ENCODE assay signal across 8 cellular contexts in the genomic region with DNA sequence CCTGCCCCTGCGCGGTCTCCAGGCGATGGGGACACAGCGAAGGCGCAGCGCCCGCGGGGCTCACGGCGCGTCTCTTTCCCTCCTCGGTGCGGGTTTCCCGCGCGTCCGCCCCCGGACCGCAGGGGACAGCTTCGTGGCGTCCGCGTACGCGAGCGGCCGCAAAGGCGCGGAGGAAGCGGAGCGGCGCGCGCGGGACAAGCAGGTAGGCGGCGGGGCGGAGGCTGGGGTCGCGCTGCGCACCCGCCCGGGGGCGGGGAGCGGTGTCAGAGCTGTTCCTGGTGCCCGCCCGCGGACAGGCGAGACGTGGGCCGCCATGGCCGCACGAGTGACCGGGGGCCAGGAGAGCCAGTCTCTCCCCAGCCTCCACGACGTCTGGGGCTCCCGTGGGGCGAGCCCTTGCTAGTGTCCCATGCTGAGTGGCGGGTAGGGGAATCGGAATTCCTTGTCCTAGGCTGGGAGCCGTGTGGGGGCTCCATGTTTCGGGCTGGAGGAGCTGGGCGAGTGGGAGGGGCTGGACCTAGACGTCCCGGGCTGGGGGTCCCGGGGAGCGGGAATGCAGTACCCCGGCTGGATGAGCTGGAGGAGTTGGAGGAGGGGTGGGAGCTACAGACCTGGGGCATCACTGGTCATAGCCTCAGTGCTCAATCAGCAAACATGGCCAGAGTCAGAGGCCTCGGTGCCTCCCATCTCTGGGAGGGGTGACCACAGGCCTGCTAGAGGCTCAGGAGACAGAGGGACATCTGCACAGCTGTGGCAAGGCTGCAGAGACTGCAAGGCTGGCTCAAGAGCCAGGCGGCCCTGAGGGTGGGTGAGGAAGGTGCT. TPM values are rescaled to one million over a fixed set of nuclear protein-coding genes. Genes with fewer than 3 reads are reported as not detected.
DNase-seq lines count a peak whose midpoint lies in the region; ATAC-seq, FAIRE-seq and TF ChIP-seq lines count a peak whose summit lies in the region.

No MANE protein-coding gene starts in this region.

- ATAC-seq in HG02973 (IDR thresholded peaks at IDR 0.05; ENCODE audit: unreplicated experiment), result no peak

- peak overlapping the region; percentile 56 for H3K4me3 Mint-ChIP-seq in activated CD4-positive, alpha-beta T cell treated with anti-CD3 and anti-CD28 coated beads, Interleukin-2, amount 10 ng/mL, durations not matched to agents 24 days and 14 days
- H3K4me3 Mint-ChIP-seq in activated naive CD4-positive, alpha-beta T cell treated with anti-CD3 and anti-CD28 coated beads, Interleukin-2, amount 50 U/mL, for 24 hours, result peak overlapping the region; percentile 55

- no peaks in the 10 kb centered on the region for H3K9me3 Mint-ChIP-seq in activated CD4-positive, alpha-beta T cell treated with anti-CD3 and anti-CD28 coated beads, Interleukin-2, amount 10 ng/mL, durations not matched to agents 24 days and 14 days
- no peaks in the 10 kb centered on the region for H3K9me3 Mint-ChIP-seq in activated naive CD4-positive, alpha-beta T cell treated with anti-CD3 and anti-CD28 coated beads, Interleukin-2, amount 50 U/mL, for 24 hours

- H3K4me3 ChIP-seq in kidney (ENCODE audit: low read length in 2 of 2) (peak overlapping the region in 1 of 2 donors; percentile 20), stomach (peak overlapping the region; percentile 47 to 67 (median 52))

- peaks cover 6% of the 10 kb centered on the region for H3K4me1 Mint-ChIP-seq in activated CD4-positive, alpha-beta T cell treated with anti-CD3 and anti-CD28 coated beads, Interleukin-2, amount 10 ng/mL, durations not matched to agents 24 days and 14 days
- peaks cover 14% of the 10 kb centered on the region for H3K4me1 Mint-ChIP-seq in activated naive CD4-positive, alpha-beta T cell treated with anti-CD3 and anti-CD28 coated beads, Interleukin-2, amount 50 U/mL, for 24 hours

- intact Hi-C loops in activated CD4-positive, alpha-beta T cell treated with anti-CD3 and anti-CD28 coated beads, Interleukin-2, amount 10 ng/mL, durations not matched to agents 24 days and 14 days (cut with micrococcal nuclease), result loop anchor here (5.0 kb wide), 2 partner anchors 47 to 98 kb away; no protein-coding TSS in a partner anchor
- intact Hi-C loops in kidney (cut with DNase I), result no loop called here
- intact Hi-C loops in stomach (cut with DNase I; ENCODE audit: low total_unique reads), result no loop called here

- H3K9me3 ChIP-seq in kidney (ENCODE audit: control insufficient read depth in 1 of 2, low read length in 2 of 2) (no peaks in the 10 kb centered on the region), stomach (no peaks in the 10 kb centered on the region)

- H3K27me3 Mint-ChIP-seq in activated CD4-positive, alpha-beta T cell treated with anti-CD3 and anti-CD28 coated beads, Interleukin-2, amount 10 ng/mL, durations not matched to agents 24 days and 14 days, result peaks cover 35% of the 10 kb centered on the region
- H3K27me3 Mint-ChIP-seq in activated naive CD4-positive, alpha-beta T cell treated with anti-CD3 and anti-CD28 coated beads, Interleukin-2, amount 50 U/mL, for 24 hours, result peaks cover 27% of the 10 kb centered on the region

- H3K27ac Mint-ChIP-seq in activated CD4-positive, alpha-beta T cell treated with anti-CD3 and anti-CD28 coated beads, Interleukin-2, amount 10 ng/mL, durations not matched to agents 24 days and 14 days, result no peak overlapping the region
- H3K27ac Mint-ChIP-seq in activated naive CD4-positive, alpha-beta T cell treated with anti-CD3 and anti-CD28 coated beads, Interleukin-2, amount 50 U/mL, for 24 hours, result no peak overlapping the region

- FAIRE-seq in kidney (lab: Jason Lieb, UNC), result no peak

- TF ChIP-seq POLR2A in stomach (IDR thresholded peaks at IDR 0.05), result no peak

- no peak overlapping the region for H3K27ac ChIP-seq in kidney (ENCODE audit: low read depth in 2 of 2, low read length in 2 of 2)
- H3K27ac ChIP-seq in stomach, result peak overlapping the region in 1 of 5 donors; percentile 34

- H3K9ac ChIP-seq in kidney (ENCODE audit: low read length in 2 of 2), result no peak overlapping the region

- TF ChIP-seq EP300 in stomach (IDR thresholded peaks at IDR 0.05), result no peak

- H3K36me3 Mint-ChIP-seq in activated CD4-positive, alpha-beta T cell treated with anti-CD3 and anti-CD28 coated beads, Interleukin-2, amount 10 ng/mL, durations not matched to agents 24 days and 14 days (ENCODE audit: low read depth), result no peaks in the 10 kb centered on the region
- no peaks in the 10 kb centered on the region for H3K36me3 Mint-ChIP-seq in activated naive CD4-positive, alpha-beta T cell treated with anti-CD3 and anti-CD28 coated beads, Interleukin-2, amount 50 U/mL, for 24 hours

- no peak for TF ChIP-seq CTCF in kidney (IDR thresholded peaks at IDR 0.05; ENCODE audit: borderline replicate concordance, extremely low read depth, insufficient read depth)
- no peak for TF ChIP-seq CTCF in stomach (IDR thresholded peaks at IDR 0.05)

- H3K36me3 ChIP-seq in kidney (ENCODE audit: control insufficient read depth in 1 of 2, insufficient read depth in 2 of 2, low read length in 2 of 2) (no peaks in the 10 kb centered on the region), stomach (no peaks in the 10 kb centered on the region)

- H3K27me3 ChIP-seq in stomach, result peaks cover 0 to 87% (median 38%) of the 10 kb centered on the region in 3 donors

- DNase-seq in activated CD4-positive, alpha-beta T cell treated with anti-CD3 and anti-CD28 coated beads, Interleukin-2, amount 10 ng/mL, durations not matched to agents 24 days and 14 days, result peak; percentile 66
- DNase-seq in activated CD4-positive, alpha-beta T cell treated with anti-CD3 and anti-CD28 coated beads for 48 hours, result no peak
- peak; percentile 77 for DNase-seq in kidney
- no peak for DNase-seq in stomach
- DNase-seq in NCI-H82 (lab: John Stamatoyannopoulos, UW), result no peak
- no peak for DNase-seq in SW 1271 (lab: John Stamatoyannopoulos, UW)

- 8 to 19% (median 12%) methylated on average over 19 to 70 of the region's 70 CpGs for WGBS in stomach, 5 donors

- H3K4me1 ChIP-seq in kidney (ENCODE audit: control insufficient read depth in 1 of 2, insufficient read depth in 1 of 2, low read depth in 1 of 2, low read length in 2 of 2), result peaks cover 0 to 18% of the 10 kb centered on the region in 2 donors
- H3K4me1 ChIP-seq in stomach, result peaks cover 22 to 49% (median 47%) of the 10 kb centered on the region in 4 donors

RNA-seq across cellular contexts. Expression of a gene that starts 1.0 kb away (rescaled TPM):
- total RNA-seq in activated CD4-positive, alpha-beta T cell treated with anti-CD3 and anti-CD28 coated beads, Interleukin-2, amount 10 ng/mL, durations not matched to agents 24 days and 14 days, result 3.3 and 4.0 TPM in 2 replicates
- 14.1 TPM for total RNA-seq in kidney
- polyA plus RNA-seq in kidney (ENCODE audit: insufficient read depth, low read depth, low replicate concordance), result 7.9 TPM
- total RNA-seq in stomach, result 10 to 100 TPM in 1 of 5 donors, 1 to 10 TPM in 2, not detected in 2; 1.8 to 13.6 (median 4.4) TPM
- polyA plus RNA-seq in stomach, result 10 to 100 TPM in 2 of 3 donors, 1 to 10 TPM in 1; 5.3 to 12.8 (median 10.5) TPM

Comparison
In these comparisons a context has a peak if more than half of its experiments do, and no peak if none do; other contexts are left out.
1. DNase-seq: peak in activated CD4-positive, alpha-beta T cell treated with anti-CD3 and anti-CD28 coated beads, Interleukin-2, amount 10 ng/mL, durations not matched to agents 24 days and 14 days (single experiment) and kidney (single experiment); none in activated CD4-positive, alpha-beta T cell treated with anti-CD3 and anti-CD28 coated beads for 48 hours (single experiment), stomach (single experiment), NCI-H82 (single experiment) and SW 1271 (0 of 2).